19 cellular contexts compared by ENCODE assay signal in genomic region chr22:26822300-26822699, GRCh38.
"Had no signal": no experiment of that assay in that cellular context is flagged by ENCODE, and none has a peak within 500 bp of the region (broad histone marks: within the 10 kb centered on the region; RNA-seq: fewer than 3 reads in every experiment).

No MANE protein-coding gene starts in this region.

- H3K27ac ChIP-seq: body of pancreas, colonic mucosa, lower lobe of right lung, uterus had no signal

- DNase-seq: activated CD4-positive, alpha-beta T cell treated with anti-CD3 and anti-CD28 coated beads, Interleukin-2, amount 50 U/mL, for 1 hour; activated CD8-positive, alpha-beta memory T cell treated with anti-CD3 and anti-CD28 coated beads, Interleukin-2, amount 50 U/mL, for 4 hours; activated naive CD4-positive, alpha-beta T cell treated with anti-CD3 and anti-CD28 coated beads for 36 hours; activated T-cell treated with anti-CD3 and anti-CD28 coated beads, Interleukin-2, amount 50 U/mL, for 4 hours; body of pancreas; caudate nucleus; colonic mucosa; erythroblast; foreskin melanocyte; glutamatergic neuron; islet precursor cell; left colon; lower lobe of right lung; natural killer cell; retina; stimulated activated naive B cell treated with anti-CD40 and anti-IgM and Interleukin-4, amounts not matched to agents 10 μg/mL and 1 μg/mL and 100 μg/mL, for 72 hours; T1000; uterus had no signal

- H3K9me3 ChIP-seq: colonic mucosa, uterus had no signal

- H3K27me3 ChIP-seq: body of pancreas, colonic mucosa, uterus had no signal

- H3K36me3 ChIP-seq: colonic mucosa, lower lobe of right lung, uterus had no signal

- ATAC-seq: activated CD4-positive, CD25-positive, alpha-beta regulatory T cell treated with anti-CD3 and anti-CD28 coated beads, Interleukin-2, amount 50 U/mL, for 24 hours; activated T-cell treated with anti-CD3 and anti-CD28 coated beads, Interleukin-2, amount 50 U/mL, for 4 hours; body of pancreas; left colon; lower lobe of right lung; natural killer cell; stimulated activated naive B cell treated with anti-CD40 and anti-IgM and Interleukin-4, amounts not matched to agents 10 μg/mL and 1 μg/mL and 100 μg/mL, for 72 hours had no signal

- H3K4me3 ChIP-seq: body of pancreas, colonic mucosa, lower lobe of right lung, uterus had no signal

- H3K4me1 ChIP-seq: body of pancreas, colonic mucosa, lower lobe of right lung, uterus had no signal
